Comparison of ENCODE assay signal across 9 cellular contexts in genomic region chr11:111736621-111737055, GRCh38. TPM values are rescaled to one million over a fixed set of nuclear protein-coding genes. Genes with fewer than 3 reads are reported as not detected.
DNase-seq lines count a peak whose midpoint lies in the region; ATAC-seq, FAIRE-seq and TF ChIP-seq lines count a peak whose summit lies in the region.
"Had no signal": no experiment of that assay in that cellular context is flagged by ENCODE, and none has a peak within 500 bp of the region (broad histone marks: within the 10 kb centered on the region; RNA-seq: fewer than 3 reads in every experiment).

No MANE protein-coding gene starts in this region.

- H3K4me1 ChIP-seq in liver (ENCODE audit: control insufficient read depth in 4 of 4, insufficient read depth in 4 of 4, low read length in 3 of 4) (peaks cover 19 to 75% (median 48%) of the 10 kb centered on the region in 4 donors), HepG2 (ENCODE audit: insufficient read depth, low read length) (peaks cover 21% of the 10 kb centered on the region)

- H3K79me2 ChIP-seq in HepG2 (ENCODE audit: insufficient read depth, low read length): no peaks in the 10 kb centered on the region

- H3K9me3 ChIP-seq in liver (ENCODE audit: control insufficient read depth in 4 of 4, low read length in 3 of 4) (no peaks in the 10 kb centered on the region), HepG2 (ENCODE audit: low read length) (no peaks in the 10 kb centered on the region)

- CTCF ChIA-PET in HepG2 (lab: Yijun Ruan, JAX; ENCODE audit: low intra/inter-chr PET ratio, low total read pairs): no interaction called here

- WGBS in liver: 85% methylated on average over 8 of the region's 8 CpGs
- WGBS in HepG2 (ENCODE audit: low lambda C conversion rate): 93% methylated on average over 8 of the region's 8 CpGs

- no peaks in the 10 kb centered on the region for H3K9me3 Mint-ChIP-seq in progenitor cell of endocrine pancreas (ENCODE audit: low read depth)
- H3K9me3 Mint-ChIP-seq: activated naive CD8-positive, alpha-beta T cell treated with anti-CD3 and anti-CD28 coated beads, Interleukin-2, amount 10 ng/mL, durations not matched to agents 7 days and 5 days had no signal

- H3K9ac ChIP-seq in liver (ENCODE audit: low read depth in 1 of 2, low read length in 2 of 2) (peak overlapping the region; percentile 47 to 78), HepG2 (ENCODE audit: insufficient read depth, low read depth, low read length) (no peak overlapping the region)

- TF ChIP-seq RAD21 in liver (IDR thresholded peaks at IDR 0.05) (no peak), HepG2 (CRISPR knock-in tag; IDR thresholded peaks at IDR 0.05) (no peak)

- FAIRE-seq in HepG2 (lab: Jason Lieb, UNC): no peak

- H3K4me2 ChIP-seq in HepG2 (ENCODE audit: low read depth, low read length): no peak overlapping the region

- TF ChIP-seq EP300 in HepG2 (IDR thresholded peaks at IDR 0.05; ENCODE audit: low read depth in 2 of 2, low read length in 2 of 2) (no peak), HepG2 (CRISPR knock-in tag; IDR thresholded peaks at IDR 0.05; ENCODE audit: borderline replicate concordance) (no peak)

- H3K4me3 ChIP-seq in liver (ENCODE audit: low read depth in 1 of 3, low read length in 3 of 3) (no peak overlapping the region), HepG2 (replicated peaks in 1 of 3; ENCODE audit: insufficient read depth in 1 of 3, low read depth in 2 of 3, low read length in 3 of 3) (no peak overlapping the region)

- peaks cover 16% of the 10 kb centered on the region for H3K36me3 Mint-ChIP-seq in progenitor cell of endocrine pancreas (ENCODE audit: insufficient read depth)

- H3K4me1 Mint-ChIP-seq in progenitor cell of endocrine pancreas (ENCODE audit: low read depth): peaks cover 19% of the 10 kb centered on the region

- no peak for TF ChIP-seq POLR2A in HepG2 (IDR thresholded peaks at IDR 0.05; ENCODE audit: insufficient read depth in 1 of 2, low read depth in 2 of 2, low read length in 2 of 2)

- ATAC-seq in HepG2 (no peak), GM21515 (IDR thresholded peaks at IDR 0.05; ENCODE audit: unreplicated experiment) (no peak)

- H2AFZ ChIP-seq in HepG2 (ENCODE audit: low read length): no peak overlapping the region

- H3K27ac ChIP-seq in liver (ENCODE audit: low read depth in 1 of 2, low read length in 2 of 2): peak overlapping the region; percentile 97 to 98
- H3K27ac ChIP-seq in HepG2 (ENCODE audit: extremely low read length, insufficient read depth, low read length): no peak overlapping the region

- peak overlapping the region; percentile 20 for H3K27ac Mint-ChIP-seq in progenitor cell of endocrine pancreas
- H3K27ac Mint-ChIP-seq: activated naive CD8-positive, alpha-beta T cell treated with anti-CD3 and anti-CD28 coated beads, Interleukin-2, amount 10 ng/mL, durations not matched to agents 7 days and 5 days had no signal

- DNase-seq in HepG2 (ENCODE audit: low spot score): no peak
- DNase-seq in foreskin melanocyte: peak; percentile 69
- DNase-seq in progenitor cell of endocrine pancreas (ENCODE audit: low spot score, unreplicated experiment): no peak
- DNase-seq in stimulated activated CD4-positive, alpha-beta T cell treated with anti-CD3 and anti-CD28 coated beads, Interleukin-2, amount 100 ng/mL, for 48 hours: no peak
- DNase-seq in NCI-H69 (lab: John Stamatoyannopoulos, UW): no peak
- no peak for DNase-seq in COLO829 (ENCODE audit: low spot score)
- DNase-seq: activated naive CD8-positive, alpha-beta T cell treated with anti-CD3 and anti-CD28 coated beads, Interleukin-2, amount 10 ng/mL, durations not matched to agents 7 days and 5 days had no signal

- TF ChIP-seq CTCF in liver (IDR thresholded peaks at IDR 0.05; ENCODE audit: low read depth, low read length, missing input control) (no peak), HepG2 (CRISPR knock-in tag; IDR thresholded peaks at IDR 0.05) (no peak), progenitor cell of endocrine pancreas (IDR thresholded peaks at IDR 0.05; ENCODE audit: unreplicated experiment) (no peak)

- no peaks in the 10 kb centered on the region for H4K20me1 ChIP-seq in HepG2 (ENCODE audit: insufficient read depth, low read length)

- H3K36me3 ChIP-seq in liver (ENCODE audit: control insufficient read depth in 4 of 4, insufficient read depth in 3 of 4, low read depth in 1 of 4, low read length in 3 of 4): peaks cover 0 to 14% (median 11%) of the 10 kb centered on the region in 4 donors
- H3K36me3 ChIP-seq in HepG2 (replicated peaks in 1 of 2; ENCODE audit: control insufficient read depth in 1 of 2, insufficient read depth in 2 of 2, low read length in 2 of 2): peaks cover 1 to 21% of the 10 kb centered on the region in 2 experiments; a peak in 2 of 5 replicates

- POLR2A ChIA-PET in HepG2 (lab: Yijun Ruan, JAX): no interaction called here

- intact Hi-C loops in HepG2 (cut with micrococcal nuclease; ENCODE audit: unreplicated experiment): no loop called here

- in situ Hi-C loops in HepG2 (cut with HindIII; ENCODE audit: extremely low pct_ligation_motif_present, low pct_unique_long_range_greater_than_20kb): no loop called here

- H3K27me3 Mint-ChIP-seq in progenitor cell of endocrine pancreas: no peaks in the 10 kb centered on the region
- H3K27me3 Mint-ChIP-seq: activated naive CD8-positive, alpha-beta T cell treated with anti-CD3 and anti-CD28 coated beads, Interleukin-2, amount 10 ng/mL, durations not matched to agents 7 days and 5 days had no signal

- no TSS peak for BruUV-seq in HepG2 (replicated peaks; lab: Mats Ljungman, UMichigan)

- no peak overlapping the region for H3K4me3 Mint-ChIP-seq in progenitor cell of endocrine pancreas (ENCODE audit: low read depth)
- H3K4me3 Mint-ChIP-seq: activated naive CD8-positive, alpha-beta T cell treated with anti-CD3 and anti-CD28 coated beads, Interleukin-2, amount 10 ng/mL, durations not matched to agents 7 days and 5 days had no signal

- H3K27me3 ChIP-seq in liver (ENCODE audit: control insufficient read depth in 4 of 4, insufficient read depth in 4 of 4, low read length in 3 of 4) (no peaks in the 10 kb centered on the region), HepG2 (ENCODE audit: control insufficient read depth in 1 of 2, insufficient read depth in 2 of 2, low read length in 2 of 2) (no peaks in the 10 kb centered on the region)

TF ChIP-seq in liver, 16 proteins besides CTCF, POLR2A, EP300 and RAD21:
- TF ChIP-seq ATF3 (IDR thresholded peaks at IDR 0.05) (no peak), YY1 (IDR thresholded peaks at IDR 0.05) (no peak)
TF ChIP-seq in liver: peak in this region for 0.

TF ChIP-seq in HepG2, 621 proteins besides CTCF, POLR2A, EP300 and RAD21 (continues in another document):
- TF ChIP-seq ZNF576 (CRISPR knock-in tag; IDR thresholded peaks at IDR 0.05) (no peak), MLX (CRISPR knock-in tag; IDR thresholded peaks at IDR 0.05) (no peak), DBP (CRISPR knock-in tag; IDR thresholded peaks at IDR 0.05; ENCODE audit: not compliant biosample characterization) (no peak), DMAP1 (CRISPR knock-in tag; IDR thresholded peaks at IDR 0.05) (no peak), ETV5 (CRISPR knock-in tag; IDR thresholded peaks at IDR 0.05; ENCODE audit: borderline replicate concordance) (no peak), NFATC3 (CRISPR knock-in tag; IDR thresholded peaks at IDR 0.05) (no peak), MAZ (IDR thresholded peaks at IDR 0.05; ENCODE audit: borderline replicate concordance, low read depth, low read length) (no peak), MAZ (CRISPR knock-in tag; IDR thresholded peaks at IDR 0.05; ENCODE audit: low read depth) (no peak)

RNA-seq across cellular contexts. Expression of gene PPP2R1B, which starts 29.6 kb away (rescaled TPM):
- total RNA-seq in liver (100 to 1,000 TPM in 1 of 2 donors, 10 to 100 TPM in 1; 50.1 to 316 TPM), HepG2 (2016; rRNA removed; fragmentation: Illumina TruSeq; extraction: Trizol) (56.8 and 93.9 TPM in 2 replicates), progenitor cell of endocrine pancreas (91.7 and 92.6 TPM in 2 replicates)
- polyA plus RNA-seq in liver (10 to 100 TPM; 33.2 to 55.0 TPM), HepG2 (2011; rRNA removed) (20.9 and 22.1 TPM in 2 replicates)
- 9.8 and 10.6 TPM in 2 replicates for total RNA-seq in HepG2 (2016; cell fraction: cytosol; rRNA removed; fragmentation: Illumina TruSeq; extraction: Trizol; ENCODE audit: low read depth)
- 54.4 and 91.0 TPM in 2 replicates for total RNA-seq in HepG2 (2016; cell fraction: insoluble cytoplasmic fraction; rRNA removed; fragmentation: Illumina TruSeq; extraction: Trizol)
- 14.0 and 18.1 TPM in 2 replicates for total RNA-seq in HepG2 (2016; cell fraction: membrane; rRNA removed; fragmentation: Illumina TruSeq; extraction: Trizol)
- 40.7 and 41.0 TPM in 2 replicates for total RNA-seq in HepG2 (2016; cell fraction: nucleus; rRNA removed; fragmentation: Illumina TruSeq; extraction: Trizol)
- 13.4 and 16.6 TPM in 2 replicates for polyA plus RNA-seq in HepG2 (2011; cell fraction: cytosol; rRNA removed)
- polyA plus RNA-seq in HepG2 (2011; cell fraction: nucleus; rRNA removed): 34.8 and 48.7 TPM in 2 replicates
- polyA plus RNA-seq in HepG2 (2012): 17.9 and 20.4 TPM in 2 replicates
- 1.4 and 2.1 TPM in 2 replicates for polyA plus RNA-seq in HepG2 (2016; cell fraction: cytosol; fragmentation: Illumina TruSeq; extraction: Trizol; ENCODE audit: low read depth)
- polyA plus RNA-seq in HepG2 (2016; cell fraction: insoluble cytoplasmic fraction; fragmentation: Illumina TruSeq; extraction: Trizol; ENCODE audit: low read depth): 48.5 and 52.1 TPM in 2 replicates
- polyA plus RNA-seq in HepG2 (2016; cell fraction: membrane; fragmentation: Illumina TruSeq; extraction: Trizol; ENCODE audit: low read depth): 4.7 and 5.1 TPM in 2 replicates
- polyA plus RNA-seq in HepG2 (2016; cell fraction: nucleus; fragmentation: Illumina TruSeq; extraction: Trizol; ENCODE audit: insufficient read depth, low read depth): 33.7 and 36.2 TPM in 2 replicates
- polyA minus RNA-seq in HepG2 (2011; rRNA and poly(A)+ RNA removed; ENCODE audit: low replicate concordance): 41.9 and 53.6 TPM in 2 replicates
- polyA minus RNA-seq in HepG2 (2011; cell fraction: cytosol; rRNA and poly(A)+ RNA removed): 24.9 and 26.4 TPM in 2 replicates
- 62.1 and 67.5 TPM in 2 replicates for polyA minus RNA-seq in HepG2 (2011; cell fraction: nucleus; rRNA and poly(A)+ RNA removed)
